Comparison of ENCODE assay signal across 24 cellular contexts in the genomic region with DNA sequence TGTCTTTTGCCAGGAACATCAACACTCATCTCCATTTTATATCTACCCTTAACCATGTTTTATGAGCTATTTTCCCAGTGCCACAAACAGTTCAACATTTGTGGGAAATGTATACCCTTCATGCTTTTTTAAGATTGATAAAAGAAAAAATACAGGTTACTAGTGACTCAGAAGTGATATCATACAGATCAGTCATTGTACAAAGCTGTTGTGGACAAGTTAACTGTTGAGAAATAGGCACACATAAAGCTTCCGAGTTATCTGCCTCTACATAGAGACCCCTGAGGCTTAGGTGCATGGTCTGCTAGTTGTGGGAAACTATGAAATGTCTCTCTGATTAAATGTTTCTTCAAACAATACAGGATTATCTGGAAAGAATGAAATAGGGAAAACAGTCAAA.
"Had no signal": no experiment of that assay in that cellular context is flagged by ENCODE, and none has a peak within 500 bp of the region (broad histone marks: within the 10 kb centered on the region; RNA-seq: fewer than 3 reads in every experiment).

No MANE protein-coding gene starts in this region.

- H3K27ac ChIP-seq: coronary artery, dorsolateral prefrontal cortex, epithelial cell of prostate, gastrocnemius medialis, heart right ventricle, left lung, lower lobe of right lung had no signal

- ATAC-seq: esophagus mucosa; gastrocnemius medialis; heart right ventricle; left cardiac atrium; left lung; left ventricle myocardium superior; lower lobe of right lung; naive thymus-derived CD4-positive, alpha-beta T cell had no signal

- H3K9me3 ChIP-seq: gastrocnemius medialis, left lung, lower lobe of right lung had no signal

- DNase-seq: dermis blood vessel endothelial cell; dorsolateral prefrontal cortex; effector CD4-positive, alpha-beta T cell; effector memory CD4-positive, alpha-beta T cell; erythroblast; foreskin melanocyte; gastrocnemius medialis; glutamatergic neuron; head of caudate nucleus; heart right ventricle; hippocampal formation; left cardiac atrium; left lung; left ventricle myocardium superior; lower lobe of right lung; mesendoderm; midbrain; naive thymus-derived CD4-positive, alpha-beta T cell had no signal

- FAIRE-seq: colon, endothelial cell of umbilical vein, islet of Langerhans had no signal

- H3K4me1 ChIP-seq: gastrocnemius medialis, heart right ventricle, left lung, lower lobe of right lung had no signal

- H3K36me3 ChIP-seq: gastrocnemius medialis, heart right ventricle, left lung, lower lobe of right lung had no signal

- H3K4me3 ChIP-seq: coronary artery, dorsolateral prefrontal cortex, gastrocnemius medialis, heart right ventricle, left lung, lower lobe of right lung had no signal

- H3K27me3 ChIP-seq: gastrocnemius medialis, left lung had no signal
